In the genomic region with DNA sequence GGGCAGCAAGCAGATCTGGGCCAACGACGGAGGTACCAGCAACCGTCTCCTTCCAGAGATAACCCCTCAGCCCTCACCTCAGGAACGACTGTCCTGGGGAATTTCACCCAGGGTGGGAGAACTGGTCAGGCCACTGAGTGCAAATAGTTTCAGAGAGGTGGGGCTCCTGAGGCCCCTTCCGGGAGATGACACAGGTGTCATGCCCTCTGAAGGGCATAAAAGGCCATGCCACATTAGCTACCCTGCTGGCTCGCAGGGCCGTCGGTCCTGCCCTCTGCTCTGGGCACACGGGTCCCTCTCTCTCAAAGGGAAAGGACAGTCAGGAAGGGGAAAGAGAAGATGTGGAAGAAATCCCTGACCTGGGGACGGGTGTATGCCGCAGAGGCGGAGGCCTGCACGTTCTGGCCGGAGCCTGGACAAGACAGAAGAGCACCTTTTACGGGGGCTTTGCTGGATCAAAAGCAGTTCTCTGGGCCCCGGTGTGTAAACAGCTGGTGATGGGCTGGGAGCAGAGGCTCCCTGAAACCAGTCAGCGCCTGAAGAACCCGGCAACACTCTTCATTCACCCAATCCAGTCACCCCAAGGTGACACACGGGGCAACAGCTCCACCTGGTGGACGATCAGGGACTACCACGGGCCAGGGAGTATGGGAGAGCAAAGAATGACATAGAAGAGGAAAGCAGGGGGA, we compare ENCODE assay signal across 8 cellular contexts. TPM values are rescaled to one million over a fixed set of nuclear protein-coding genes. Genes with fewer than 3 reads are reported as not detected.
DNase-seq lines count a peak whose midpoint lies in the region; ATAC-seq and TF ChIP-seq lines count a peak whose summit lies in the region.

No MANE protein-coding gene starts in this region.

- H3K4me2 ChIP-seq in parathyroid adenoma (ENCODE audit: low read length): no peak overlapping the region

- no peak overlapping the region for H3K27ac ChIP-seq in parathyroid adenoma

- peak overlapping the region; percentile 98 for H3K27ac Mint-ChIP-seq in activated naive CD4-positive, alpha-beta T cell treated with anti-CD3 and anti-CD28 coated beads, Interleukin-2, amount 10 ng/mL, durations not matched to agents 7 days and 5 days
- H3K27ac Mint-ChIP-seq in glutamatergic neuron (ENCODE audit: unreplicated experiment): peak overlapping the region; percentile 55
- H3K27ac Mint-ChIP-seq in type B pancreatic cell: peak overlapping the region; percentile 84

- peak overlapping the region; percentile 64 for H3K4me3 Mint-ChIP-seq in activated naive CD4-positive, alpha-beta T cell treated with anti-CD3 and anti-CD28 coated beads, Interleukin-2, amount 10 ng/mL, durations not matched to agents 7 days and 5 days
- H3K4me3 Mint-ChIP-seq in glutamatergic neuron (ENCODE audit: unreplicated experiment) (no peak overlapping the region), type B pancreatic cell (peak overlapping the region; percentile 78)

- ATAC-seq in SK-N-SH treated with all-trans-retinoic acid at 6 μM for 48 hours: peak; percentile 93

- no peaks in the 10 kb centered on the region for H3K9me3 Mint-ChIP-seq in activated naive CD4-positive, alpha-beta T cell treated with anti-CD3 and anti-CD28 coated beads, Interleukin-2, amount 10 ng/mL, durations not matched to agents 7 days and 5 days
- no peaks in the 10 kb centered on the region for H3K9me3 Mint-ChIP-seq in glutamatergic neuron (ENCODE audit: unreplicated experiment)
- no peaks in the 10 kb centered on the region for H3K9me3 Mint-ChIP-seq in type B pancreatic cell

- peak overlapping the region; percentile 74 for H2AFZ ChIP-seq in parathyroid adenoma

- TF ChIP-seq CTCF in glutamatergic neuron (IDR thresholded peaks at IDR 0.05; ENCODE audit: partially characterized antibody, unreplicated experiment) (peak; percentile 94), parathyroid adenoma (IDR thresholded peaks at IDR 0.05) (peak; percentile 98), type B pancreatic cell (conservative IDR thresholded peaks at IDR 0.05) (peak; percentile 98)

- H3K79me2 ChIP-seq in parathyroid adenoma: peaks cover 10% of the 10 kb centered on the region

- CTCF ChIA-PET in activated naive CD4-positive, alpha-beta T cell treated with anti-CD3 and anti-CD28 coated beads, Interleukin-2, amount 10 ng/mL, durations not matched to agents 7 days and 5 days (lab: Charles Lee): interaction anchor here (0.7 to 13.8 kb wide), 35 partner anchors 8 to 504 kb away, joined by 3 to 259 read pairs (median 5); a partner anchor contains a TSS

- peaks cover 46% of the 10 kb centered on the region for H3K36me3 Mint-ChIP-seq in activated naive CD4-positive, alpha-beta T cell treated with anti-CD3 and anti-CD28 coated beads, Interleukin-2, amount 10 ng/mL, durations not matched to agents 7 days and 5 days
- H3K36me3 Mint-ChIP-seq in glutamatergic neuron (ENCODE audit: unreplicated experiment): no peaks in the 10 kb centered on the region
- H3K36me3 Mint-ChIP-seq in type B pancreatic cell: no peaks in the 10 kb centered on the region

- DNase-seq in D341Med (ENCODE audit: low spot score): peak; percentile 87
- peak; percentile 87 for DNase-seq in H4 (ENCODE audit: low spot score)
- DNase-seq in NCI-H1092 (lab: John Stamatoyannopoulos, UW): peak; percentile 82
- DNase-seq in activated naive CD4-positive, alpha-beta T cell treated with anti-CD3 and anti-CD28 coated beads, Interleukin-2, amount 10 ng/mL, durations not matched to agents 7 days and 5 days: peak; percentile 95
- peak; percentile 94 for DNase-seq in glutamatergic neuron
- peak; percentile 92 for DNase-seq in type B pancreatic cell (ENCODE audit: extremely low spot score, unreplicated experiment)

- H3K9me3 ChIP-seq in parathyroid adenoma (ENCODE audit: control insufficient read depth, low read length): no peaks in the 10 kb centered on the region

- H3K27me3 Mint-ChIP-seq in activated naive CD4-positive, alpha-beta T cell treated with anti-CD3 and anti-CD28 coated beads, Interleukin-2, amount 10 ng/mL, durations not matched to agents 7 days and 5 days: no peaks in the 10 kb centered on the region
- H3K27me3 Mint-ChIP-seq in glutamatergic neuron (ENCODE audit: unreplicated experiment) (peaks cover 5% of the 10 kb centered on the region), type B pancreatic cell (peaks cover 9% of the 10 kb centered on the region)

- no peak overlapping the region for H3K9ac ChIP-seq in parathyroid adenoma

- H3K4me3 ChIP-seq in parathyroid adenoma (ENCODE audit: low read depth, low read length): no peak overlapping the region

- H3K36me3 ChIP-seq in parathyroid adenoma (ENCODE audit: control insufficient read depth, insufficient read depth, low read length): no peaks in the 10 kb centered on the region

- H3K4me1 Mint-ChIP-seq in activated naive CD4-positive, alpha-beta T cell treated with anti-CD3 and anti-CD28 coated beads, Interleukin-2, amount 10 ng/mL, durations not matched to agents 7 days and 5 days: peaks cover 90% of the 10 kb centered on the region
- peaks cover 28% of the 10 kb centered on the region for H3K4me1 Mint-ChIP-seq in glutamatergic neuron (ENCODE audit: low read depth, unreplicated experiment)
- peaks cover 46% of the 10 kb centered on the region for H3K4me1 Mint-ChIP-seq in type B pancreatic cell (ENCODE audit: unreplicated experiment)

- peaks cover 18% of the 10 kb centered on the region for H3K4me1 ChIP-seq in parathyroid adenoma

- no peaks in the 10 kb centered on the region for H3K27me3 ChIP-seq in parathyroid adenoma (ENCODE audit: control insufficient read depth, insufficient read depth, low read length)

TF ChIP-seq in SK-N-SH treated with all-trans-retinoic acid at 6 μM for 48 hours, 23 proteins besides CTCF, POLR2A, EP300 and RAD21 (continues in another document):
- TF ChIP-seq TCF4 (CRISPR knock-in tag; IDR thresholded peaks at IDR 0.05; ENCODE audit: borderline replicate concordance) (no peak), GLIS3 (CRISPR knock-in tag; IDR thresholded peaks at IDR 0.05) (no peak), SNAI2 (CRISPR knock-in tag; IDR thresholded peaks at IDR 0.05) (no peak), BACH2 (CRISPR knock-in tag; IDR thresholded peaks at IDR 0.05; ENCODE audit: borderline replicate concordance) (no peak), ARNTL (CRISPR knock-in tag; IDR thresholded peaks at IDR 0.05; ENCODE audit: borderline replicate concordance, low read depth) (no peak), ESRRG (CRISPR knock-in tag; IDR thresholded peaks at IDR 0.05) (no peak), PPARA (CRISPR knock-in tag; IDR thresholded peaks at IDR 0.05; ENCODE audit: borderline replicate concordance) (no peak), ZNF8 (CRISPR knock-in tag; IDR thresholded peaks at IDR 0.05) (no peak), ZFP30 (CRISPR knock-in tag; IDR thresholded peaks at IDR 0.05) (no peak), ZC3H10 (CRISPR knock-in tag; IDR thresholded peaks at IDR 0.05) (no peak), ZFP3 (CRISPR knock-in tag; IDR thresholded peaks at IDR 0.05) (no peak), CSDC2 (CRISPR knock-in tag; IDR thresholded peaks at IDR 0.05) (no peak), TOX (CRISPR knock-in tag; IDR thresholded peaks at IDR 0.05; ENCODE audit: borderline replicate concordance) (no peak)
- TF ChIP-seq, protein P1, sequence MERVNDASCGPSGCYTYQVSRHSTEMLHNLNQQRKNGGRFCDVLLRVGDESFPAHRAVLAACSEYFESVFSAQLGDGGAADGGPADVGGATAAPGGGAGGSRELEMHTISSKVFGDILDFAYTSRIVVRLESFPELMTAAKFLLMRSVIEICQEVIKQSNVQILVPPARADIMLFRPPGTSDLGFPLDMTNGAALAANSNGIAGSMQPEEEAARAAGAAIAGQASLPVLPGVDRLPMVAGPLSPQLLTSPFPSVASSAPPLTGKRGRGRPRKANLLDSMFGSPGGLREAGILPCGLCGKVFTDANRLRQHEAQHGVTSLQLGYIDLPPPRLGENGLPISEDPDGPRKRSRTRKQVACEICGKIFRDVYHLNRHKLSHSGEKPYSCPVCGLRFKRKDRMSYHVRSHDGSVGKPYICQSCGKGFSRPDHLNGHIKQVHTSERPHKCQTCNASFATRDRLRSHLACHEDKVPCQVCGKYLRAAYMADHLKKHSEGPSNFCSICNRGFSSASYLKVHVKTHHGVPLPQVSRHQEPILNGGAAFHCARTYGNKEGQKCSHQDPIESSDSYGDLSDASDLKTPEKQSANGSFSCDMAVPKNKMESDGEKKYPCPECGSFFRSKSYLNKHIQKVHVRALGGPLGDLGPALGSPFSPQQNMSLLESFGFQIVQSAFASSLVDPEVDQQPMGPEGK (CRISPR knock-in tag; IDR thresholded peaks at IDR 0.05; ENCODE audit: borderline replicate concordance): no peak
- TF ChIP-seq, protein P2, sequence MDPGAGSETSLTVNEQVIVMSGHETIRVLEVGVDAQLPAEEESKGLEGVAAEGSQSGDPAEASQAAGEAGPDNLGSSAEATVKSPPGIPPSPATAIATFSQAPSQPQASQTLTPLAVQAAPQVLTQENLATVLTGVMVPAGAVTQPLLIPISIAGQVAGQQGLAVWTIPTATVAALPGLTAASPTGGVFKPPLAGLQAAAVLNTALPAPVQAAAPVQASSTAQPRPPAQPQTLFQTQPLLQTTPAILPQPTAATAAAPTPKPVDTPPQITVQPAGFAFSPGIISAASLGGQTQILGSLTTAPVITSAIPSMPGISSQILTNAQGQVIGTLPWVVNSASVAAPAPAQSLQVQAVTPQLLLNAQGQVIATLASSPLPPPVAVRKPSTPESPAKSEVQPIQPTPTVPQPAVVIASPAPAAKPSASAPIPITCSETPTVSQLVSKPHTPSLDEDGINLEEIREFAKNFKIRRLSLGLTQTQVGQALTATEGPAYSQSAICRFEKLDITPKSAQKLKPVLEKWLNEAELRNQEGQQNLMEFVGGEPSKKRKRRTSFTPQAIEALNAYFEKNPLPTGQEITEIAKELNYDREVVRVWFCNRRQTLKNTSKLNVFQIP (CRISPR knock-in tag; IDR thresholded peaks at IDR 0.05; ENCODE audit: borderline replicate concordance, low read depth): no peak

RNA-seq across cellular contexts. Expression of a gene that starts 6.4 kb away (rescaled TPM):
- 27.8 and 30.4 TPM in 2 replicates for total RNA-seq in H4 (2014; rRNA removed; shearing (Covaris generic))
- total RNA-seq in glutamatergic neuron (ENCODE audit: unreplicated experiment): 16.2 TPM
- 30.7 and 36.0 TPM in 2 replicates for total RNA-seq in type B pancreatic cell (ENCODE audit: low replicate concordance)
